Comparison of ENCODE assay signal across 1 cellular context in the genomic region with DNA sequence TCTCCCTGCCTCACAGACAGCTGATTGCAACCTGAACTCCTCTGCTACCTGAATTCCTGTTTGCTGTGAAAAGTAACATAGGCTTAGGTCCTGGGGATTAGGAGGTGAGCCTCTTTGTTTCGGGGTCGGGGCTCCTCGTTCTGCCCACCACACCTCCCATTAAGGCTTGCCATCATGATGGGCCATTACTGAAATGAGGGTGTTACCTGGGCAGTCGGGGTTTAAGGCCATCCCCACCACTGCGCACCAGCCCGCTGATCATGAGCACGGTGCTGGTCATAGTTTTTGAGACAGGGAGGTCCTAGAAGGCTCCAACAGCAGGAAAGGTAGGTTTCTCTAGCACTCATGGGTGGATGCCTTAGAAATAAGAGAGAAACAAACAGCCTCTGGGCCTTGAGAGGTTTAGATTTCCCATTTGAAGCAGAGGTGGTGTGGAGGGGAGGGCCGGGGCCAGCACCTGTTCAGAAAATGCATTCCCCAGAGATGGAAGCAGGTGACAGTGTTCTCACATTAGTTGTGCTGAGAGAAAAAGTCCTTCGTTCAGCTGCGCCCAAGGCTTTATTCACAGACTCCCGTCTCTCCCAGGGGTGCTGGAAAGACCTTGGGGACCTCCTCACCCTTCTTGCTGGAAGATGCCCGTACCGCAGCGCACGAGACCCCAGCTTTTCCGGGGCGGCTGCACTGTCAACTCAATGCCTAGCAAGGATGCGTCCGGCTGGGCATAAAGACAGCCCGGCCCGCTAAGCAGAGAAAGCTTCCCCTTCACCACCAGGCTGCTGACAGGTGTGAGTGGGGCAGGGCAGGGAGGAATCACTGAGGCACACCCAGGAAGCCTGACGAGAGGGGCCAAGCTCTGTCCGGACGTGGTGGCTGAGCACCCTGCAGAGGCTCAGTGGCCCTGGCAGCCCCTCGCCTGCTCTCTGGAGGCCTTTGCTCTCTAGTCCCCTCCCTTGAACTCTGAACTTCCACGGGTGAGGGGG.
TF ChIP-seq lines count a peak whose summit lies in the region.

No MANE protein-coding gene starts in this region.

TF ChIP-seq in WTC11, 78 proteins besides CTCF, POLR2A, EP300 and RAD21 (continued from another document):
- TF ChIP-seq, protein P1, sequence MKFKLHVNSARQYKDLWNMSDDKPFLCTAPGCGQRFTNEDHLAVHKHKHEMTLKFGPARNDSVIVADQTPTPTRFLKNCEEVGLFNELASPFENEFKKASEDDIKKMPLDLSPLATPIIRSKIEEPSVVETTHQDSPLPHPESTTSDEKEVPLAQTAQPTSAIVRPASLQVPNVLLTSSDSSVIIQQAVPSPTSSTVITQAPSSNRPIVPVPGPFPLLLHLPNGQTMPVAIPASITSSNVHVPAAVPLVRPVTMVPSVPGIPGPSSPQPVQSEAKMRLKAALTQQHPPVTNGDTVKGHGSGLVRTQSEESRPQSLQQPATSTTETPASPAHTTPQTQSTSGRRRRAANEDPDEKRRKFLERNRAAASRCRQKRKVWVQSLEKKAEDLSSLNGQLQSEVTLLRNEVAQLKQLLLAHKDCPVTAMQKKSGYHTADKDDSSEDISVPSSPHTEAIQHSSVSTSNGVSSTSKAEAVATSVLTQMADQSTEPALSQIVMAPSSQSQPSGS (CRISPR knock-in tag; IDR thresholded peaks at IDR 0.05; ENCODE audit: borderline replicate concordance, low read depth) = no peak
- TF ChIP-seq, protein P2, sequence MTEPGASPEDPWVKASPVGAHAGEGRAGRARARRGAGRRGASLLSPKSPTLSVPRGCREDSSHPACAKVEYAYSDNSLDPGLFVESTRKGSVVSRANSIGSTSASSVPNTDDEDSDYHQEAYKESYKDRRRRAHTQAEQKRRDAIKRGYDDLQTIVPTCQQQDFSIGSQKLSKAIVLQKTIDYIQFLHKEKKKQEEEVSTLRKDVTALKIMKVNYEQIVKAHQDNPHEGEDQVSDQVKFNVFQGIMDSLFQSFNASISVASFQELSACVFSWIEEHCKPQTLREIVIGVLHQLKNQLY (CRISPR knock-in tag; IDR thresholded peaks at IDR 0.05) = no peak
- no peak for TF ChIP-seq TEAD4 (CRISPR knock-in tag; IDR thresholded peaks at IDR 0.05)
- TF ChIP-seq EMX1 (CRISPR knock-in tag; IDR thresholded peaks at IDR 0.05) = no peak
- TF ChIP-seq, protein P3, sequence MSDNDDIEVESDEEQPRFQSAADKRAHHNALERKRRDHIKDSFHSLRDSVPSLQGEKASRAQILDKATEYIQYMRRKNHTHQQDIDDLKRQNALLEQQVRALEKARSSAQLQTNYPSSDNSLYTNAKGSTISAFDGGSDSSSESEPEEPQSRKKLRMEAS (CRISPR knock-in tag; IDR thresholded peaks at IDR 0.05) = no peak
- TF ChIP-seq JUN (CRISPR knock-in tag; IDR thresholded peaks at IDR 0.05) = no peak
- no peak for TF ChIP-seq GRHL2 (CRISPR knock-in tag; IDR thresholded peaks at IDR 0.05; ENCODE audit: insufficient replicate concordance, severe bottlenecking)
